ENCODE assay signal across 27 cellular contexts in genomic region chr11:116532066-116532465, GRCh38.
"Had no signal": no experiment of that assay in that cellular context is flagged by ENCODE, and none has a peak within 500 bp of the region (broad histone marks: within the 10 kb centered on the region; RNA-seq: fewer than 3 reads in every experiment).

No MANE protein-coding gene starts in this region.

- H3K4me3 Mint-ChIP-seq: activated CD4-positive, alpha-beta memory T cell treated with anti-CD3 and anti-CD28 coated beads for 36 hours; activated CD4-positive, alpha-beta T cell treated with anti-CD3 and anti-CD28 coated beads for 36 hours; activated CD4-positive, alpha-beta T cell treated with anti-CD3 and anti-CD28 coated beads, Interleukin-2, amount 10 ng/mL, durations not matched to agents 24 days and 14 days; activated CD8-positive, alpha-beta memory T cell treated with anti-CD3 and anti-CD28 coated beads, Interleukin-2, amount 10 ng/mL, durations not matched to agents 7 days and 5 days; activated CD8-positive, alpha-beta T cell treated with anti-CD3 and anti-CD28 coated beads, Interleukin-2, amount 10 ng/mL, durations not matched to agents 7 days and 5 days; activated naive CD4-positive, alpha-beta T cell treated with anti-CD3 and anti-CD28 coated beads for 36 hours; activated naive CD4-positive, alpha-beta T cell treated with anti-CD3 and anti-CD28 coated beads, Interleukin-2, amount 50 U/mL, for 24 hours; activated naive CD8-positive, alpha-beta T cell treated with anti-CD3 and anti-CD28 coated beads for 36 hours; activated naive CD8-positive, alpha-beta T cell treated with anti-CD3 and anti-CD28 coated beads, Interleukin-2, amount 50 U/mL, for 24 hours; activated T-helper 1 cell treated with anti-CD3 and anti-CD28 coated beads, Interleukin-12 subunit alpha, Interleukin-12 subunit beta, Interleukin-2, Interleukin-4 antibody, amounts not matched to agents 30 ng/mL and 10 ng/mL and 1 ng/mL, durations not matched to agents 14 hours and 24 hours and 36 hours; central memory CD8-positive, alpha-beta T cell had no signal

- ATAC-seq: activated CD4-positive, alpha-beta T cell treated with anti-CD3 and anti-CD28 coated beads for 36 hours; activated CD8-positive, alpha-beta memory T cell treated with anti-CD3 and anti-CD28 coated beads, Interleukin-2, amount 10 ng/mL, durations not matched to agents 7 days and 5 days; activated CD8-positive, alpha-beta T cell treated with anti-CD3 and anti-CD28 coated beads, Interleukin-2, amount 10 ng/mL, durations not matched to agents 7 days and 5 days; activated naive CD8-positive, alpha-beta T cell treated with anti-CD3 and anti-CD28 coated beads, Interleukin-2, amount 50 U/mL, for 24 hours; body of pancreas; esophagus mucosa had no signal

- H3K27ac ChIP-seq: adrenal gland, body of pancreas, breast epithelium, cardiac muscle cell had no signal

- H3K36me3 Mint-ChIP-seq: activated CD4-positive, alpha-beta memory T cell treated with anti-CD3 and anti-CD28 coated beads for 36 hours; activated CD8-positive, alpha-beta memory T cell treated with anti-CD3 and anti-CD28 coated beads, Interleukin-2, amount 10 ng/mL, durations not matched to agents 7 days and 5 days; activated naive CD4-positive, alpha-beta T cell treated with anti-CD3 and anti-CD28 coated beads, Interleukin-2, amount 50 U/mL, for 24 hours; activated naive CD8-positive, alpha-beta T cell treated with anti-CD3 and anti-CD28 coated beads for 36 hours had no signal

- H3K4me1 Mint-ChIP-seq: activated CD4-positive, alpha-beta T cell treated with anti-CD3 and anti-CD28 coated beads for 36 hours; activated CD4-positive, alpha-beta T cell treated with anti-CD3 and anti-CD28 coated beads, Interleukin-2, amount 10 ng/mL, durations not matched to agents 24 days and 14 days; activated CD8-positive, alpha-beta memory T cell treated with anti-CD3 and anti-CD28 coated beads, Interleukin-2, amount 10 ng/mL, durations not matched to agents 7 days and 5 days; activated naive CD4-positive, alpha-beta T cell treated with anti-CD3 and anti-CD28 coated beads, Interleukin-2, amount 50 U/mL, for 24 hours; activated naive CD8-positive, alpha-beta T cell treated with anti-CD3 and anti-CD28 coated beads for 36 hours; activated naive CD8-positive, alpha-beta T cell treated with anti-CD3 and anti-CD28 coated beads, Interleukin-2, amount 50 U/mL, for 24 hours; central memory CD8-positive, alpha-beta T cell had no signal

- H3K9me3 ChIP-seq: adrenal gland had no signal

- DNase-seq: activated CD4-positive, alpha-beta memory T cell treated with anti-CD3 and anti-CD28 coated beads for 36 hours; activated CD4-positive, alpha-beta T cell treated with anti-CD3 and anti-CD28 coated beads for 36 hours; activated CD4-positive, alpha-beta T cell treated with anti-CD3 and anti-CD28 coated beads, Interleukin-2, amount 10 ng/mL, durations not matched to agents 24 days and 14 days; activated CD4-positive, CD25-positive, alpha-beta regulatory T cell; activated CD4-positive, CD25-positive, alpha-beta regulatory T cell treated with anti-CD3 and anti-CD28 coated beads, Interleukin-2, amount 50 U/mL, for 72 hours; activated CD8-positive, alpha-beta memory T cell treated with anti-CD3 and anti-CD28 coated beads, Interleukin-2, amount 10 ng/mL, durations not matched to agents 7 days and 5 days; activated CD8-positive, alpha-beta memory T cell treated with anti-CD3 and anti-CD28 coated beads, Interleukin-2, amount 50 U/mL, for 4 hours; activated CD8-positive, alpha-beta T cell treated with anti-CD3 and anti-CD28 coated beads, Interleukin-2, amount 10 ng/mL, durations not matched to agents 7 days and 5 days; activated effector memory CD4-positive, alpha-beta T cell treated with anti-CD3 and anti-CD28 coated beads, Interleukin-2, amount 50 U/mL, for 16 hours; activated naive CD4-positive, alpha-beta T cell treated with anti-CD3 and anti-CD28 coated beads for 36 hours; activated naive CD8-positive, alpha-beta T cell treated with anti-CD3 and anti-CD28 coated beads for 36 hours; activated naive CD8-positive, alpha-beta T cell treated with anti-CD3 and anti-CD28 coated beads, Interleukin-2, amount 50 U/mL, for 24 hours; activated T-cell treated with anti-CD3 and anti-CD28 coated beads, Interleukin-2, amount 50 U/mL, for 1 hour; activated T-cell treated with anti-CD3 and anti-CD28 coated beads, Interleukin-2, amount 50 U/mL, for 48 hours; amygdala; body of pancreas; effector CD8-positive, alpha-beta T cell; foreskin fibroblast; T-helper 2 cell had no signal

- H3K4me3 ChIP-seq: adrenal gland, body of pancreas, breast epithelium, cardiac muscle cell had no signal

- H3K4me1 ChIP-seq: adrenal gland, body of pancreas, breast epithelium had no signal

- H3K36me3 ChIP-seq: adrenal gland, breast epithelium, cardiac muscle cell had no signal

- H3K27me3 ChIP-seq: body of pancreas, cardiac muscle cell had no signal

- H3K27ac Mint-ChIP-seq: activated CD4-positive, alpha-beta memory T cell treated with anti-CD3 and anti-CD28 coated beads for 36 hours; activated CD4-positive, alpha-beta T cell treated with anti-CD3 and anti-CD28 coated beads for 36 hours; activated CD4-positive, alpha-beta T cell treated with anti-CD3 and anti-CD28 coated beads, Interleukin-2, amount 10 ng/mL, durations not matched to agents 24 days and 14 days; activated CD8-positive, alpha-beta memory T cell treated with anti-CD3 and anti-CD28 coated beads, Interleukin-2, amount 10 ng/mL, durations not matched to agents 7 days and 5 days; activated CD8-positive, alpha-beta T cell treated with anti-CD3 and anti-CD28 coated beads, Interleukin-2, amount 10 ng/mL, durations not matched to agents 7 days and 5 days; activated naive CD4-positive, alpha-beta T cell treated with anti-CD3 and anti-CD28 coated beads for 36 hours; activated naive CD4-positive, alpha-beta T cell treated with anti-CD3 and anti-CD28 coated beads, Interleukin-2, amount 50 U/mL, for 24 hours; activated naive CD8-positive, alpha-beta T cell treated with anti-CD3 and anti-CD28 coated beads for 36 hours; activated naive CD8-positive, alpha-beta T cell treated with anti-CD3 and anti-CD28 coated beads, Interleukin-2, amount 50 U/mL, for 24 hours; activated T-helper 1 cell treated with anti-CD3 and anti-CD28 coated beads, Interleukin-12 subunit alpha, Interleukin-12 subunit beta, Interleukin-2, Interleukin-4 antibody, amounts not matched to agents 30 ng/mL and 10 ng/mL and 1 ng/mL, durations not matched to agents 14 hours and 24 hours and 36 hours; activated T-helper 2 cell treated with anti-CD3 and anti-CD28 coated beads, Interferon-gamma antibody, Interleukin-2, Interleukin-4, amounts not matched to agents 10 μg/mL and 5 μg/mL and 100 μg/mL, durations not matched to agents 14 hours and 24 hours and 36 hours had no signal
